ENCODE assay signal across 17 cellular contexts in genomic region chr18:715626-716025, GRCh38. TPM values are rescaled to one million over a fixed set of nuclear protein-coding genes. Genes with fewer than 3 reads are reported as not detected.
DNase-seq lines count a peak whose midpoint lies in the region; ATAC-seq, FAIRE-seq and TF ChIP-seq lines count a peak whose summit lies in the region.
"Had no signal": no experiment of that assay in that cellular context is flagged by ENCODE, and none has a peak within 500 bp of the region (broad histone marks: within the 10 kb centered on the region; RNA-seq: fewer than 3 reads in every experiment).

No MANE protein-coding gene starts in this region.

- H3K9ac ChIP-seq in GM12878 (ENCODE audit: control insufficient read depth, insufficient read depth, low read length) (no peak overlapping the region), trophoblast cell (ENCODE audit: low read length) (no peak overlapping the region)
- H3K9ac ChIP-seq: BLaER1 had no signal

- H3K4me3 ChIP-seq in GM12878, result no peak overlapping the region
- no peak overlapping the region for H3K4me3 ChIP-seq in trophoblast cell (ENCODE audit: low read depth, low read length)
- no peak overlapping the region for H3K4me3 ChIP-seq in psoas muscle
- H3K4me3 ChIP-seq: BLaER1, dorsolateral prefrontal cortex, hepatocyte, K562, lung, PC-9 had no signal

- no peak overlapping the region for H2AK5ac ChIP-seq in trophoblast cell (ENCODE audit: low read length)

- H3K4me2 ChIP-seq in GM12878 (ENCODE audit: control insufficient read depth, insufficient read depth) (no peak overlapping the region), trophoblast cell (ENCODE audit: low read length) (no peak overlapping the region)
- H3K4me2 ChIP-seq: BLaER1, hepatocyte, PC-9 had no signal

- no peak for TF ChIP-seq RAD21 in GM12878 (IDR thresholded peaks at IDR 0.05; ENCODE audit: insufficient read depth, low read depth, low read length)

- RAD21 ChIA-PET in GM12878 (lab: Charles Lee; ENCODE audit: unreplicated experiment), result interaction anchor here (1.8 kb wide), 1 partner anchor 115 kb away, joined by 9 read pairs; no protein-coding TSS in a partner anchor

- no peaks in the 10 kb centered on the region for H3K9me3 Mint-ChIP-seq in activated CD4-positive, alpha-beta T cell treated with anti-CD3 and anti-CD28 coated beads, Interleukin-2, amount 10 ng/mL, durations not matched to agents 7 days and 5 days
- no peaks in the 10 kb centered on the region for H3K9me3 Mint-ChIP-seq in natural killer cell treated with Interleukin-12 subunit alpha and Interleukin-12 subunit beta and Interleukin-15 and Interleukin-18, amount 100 ng/mL, for 72 hours

- H2BK120ac ChIP-seq in trophoblast cell (ENCODE audit: insufficient read depth, low read length, poor library complexity), result no peak overlapping the region

- H4K12ac ChIP-seq in trophoblast cell (ENCODE audit: low read depth, low read length), result no peak overlapping the region

- TF ChIP-seq CTCF in GM12878 (IDR thresholded peaks at IDR 0.05 in 2 of 3, conservative IDR thresholded peaks at IDR 0.05 in 1 of 3; ENCODE audit: control insufficient read depth in 2 of 3, extremely low read depth in 1 of 3, insufficient read depth in 1 of 3, low read depth in 3 of 3, low read length in 3 of 3), result no peak
- no peak for TF ChIP-seq CTCF in psoas muscle (IDR thresholded peaks at IDR 0.05)

- peaks cover 2% of the 10 kb centered on the region for H3K36me3 Mint-ChIP-seq in activated CD4-positive, alpha-beta T cell treated with anti-CD3 and anti-CD28 coated beads, Interleukin-2, amount 10 ng/mL, durations not matched to agents 7 days and 5 days (ENCODE audit: low read depth)
- peaks cover 5% of the 10 kb centered on the region for H3K36me3 Mint-ChIP-seq in natural killer cell treated with Interleukin-12 subunit alpha and Interleukin-12 subunit beta and Interleukin-15 and Interleukin-18, amount 100 ng/mL, for 72 hours

- H3K4me1 ChIP-seq in GM12878 (ENCODE audit: control insufficient read depth, insufficient read depth, low read length), result no peaks in the 10 kb centered on the region; the same call in 1 of the 2 replicates
- peaks cover 4 to 6% of the 10 kb centered on the region in 2 experiments for H3K4me1 ChIP-seq in trophoblast cell (ENCODE audit: control insufficient read depth in 1 of 2, insufficient read depth in 2 of 2, low read length in 2 of 2)
- no peaks in the 10 kb centered on the region for H3K4me1 ChIP-seq in psoas muscle

- DNase-seq in activated CD4-positive, alpha-beta T cell treated with anti-CD3 and anti-CD28 coated beads for 48 hours, result peak; percentile 16
- no peak for DNase-seq in activated CD4-positive, alpha-beta T cell treated with anti-CD3 and anti-CD28 coated beads, Interleukin-2, amount 10 ng/mL, durations not matched to agents 7 days and 5 days
- DNase-seq in HCEC 1CT (peak; percentile 88), GM12878 (ENCODE audit: low read depth, low spot score) (no peak), COLO668 (lab: John Stamatoyannopoulos, UW; ENCODE audit: unreplicated experiment) (no peak), trophoblast cell (no peak), psoas muscle (no peak)
- no peak for DNase-seq in natural killer cell treated with Interleukin-12 subunit alpha and Interleukin-12 subunit beta and Interleukin-15 and Interleukin-18, amount 100 ng/mL, for 72 hours (ENCODE audit: low spot score)
- DNase-seq: dorsolateral prefrontal cortex; NCI-H2107; PC-9; stimulated activated CD4-positive, alpha-beta T cell treated with anti-CD3 and anti-CD28 coated beads, Interleukin-2, amount 100 ng/mL, for 48 hours; substantia nigra had no signal

- H3K4me1 Mint-ChIP-seq in activated CD4-positive, alpha-beta T cell treated with anti-CD3 and anti-CD28 coated beads, Interleukin-2, amount 10 ng/mL, durations not matched to agents 7 days and 5 days, result peaks cover 17% of the 10 kb centered on the region
- H3K4me1 Mint-ChIP-seq in natural killer cell treated with Interleukin-12 subunit alpha and Interleukin-12 subunit beta and Interleukin-15 and Interleukin-18, amount 100 ng/mL, for 72 hours (ENCODE audit: low read depth in 2 of 2), result peaks cover 23 to 33% of the 10 kb centered on the region in 2 donors

- H3K79me2 ChIP-seq in GM12878 (ENCODE audit: control insufficient read depth, insufficient read depth, low read length) (peaks cover 10% of the 10 kb centered on the region), trophoblast cell (ENCODE audit: control insufficient read depth, insufficient read depth, low read length, poor library complexity) (peaks cover 7% of the 10 kb centered on the region)

- H4K91ac ChIP-seq in trophoblast cell (ENCODE audit: low read depth, low read length), result no peak overlapping the region

- 4% methylated on average over 1 of the region's 1 CpG for WGBS in GM12878 (ENCODE audit: insufficient coverage, insufficient replicate concordance, low lambda C conversion rate, missing lambda C conversion rate)
- WGBS in trophoblast cell (ENCODE audit: extremely low coverage, insufficient coverage, insufficient read length), result no CpG with 5 or more reads among the region's 1 CpG
- 26 to 65% (median 47%) methylated on average over 1 of the region's 1 CpG for WGBS in psoas muscle, 3 donors

- H3K27me3 ChIP-seq in GM12878 (replicated peaks in 1 of 2; ENCODE audit: control insufficient read depth in 2 of 2, insufficient read depth in 2 of 2, low read length in 1 of 2), result no peaks in the 10 kb centered on the region
- no peaks in the 10 kb centered on the region for H3K27me3 ChIP-seq in trophoblast cell (ENCODE audit: insufficient read depth, low read length)
- no peaks in the 10 kb centered on the region for H3K27me3 ChIP-seq in psoas muscle (ENCODE audit: insufficient read depth in 3 of 3, low read length in 2 of 3)
- H3K27me3 ChIP-seq: hepatocyte had no signal

- intact Hi-C loops in GM12878 (cut with micrococcal nuclease; ENCODE audit: unreplicated experiment), result loop anchor here (10.0 kb wide), 1 partner anchor 91 kb away; no protein-coding TSS in a partner anchor
- intact Hi-C loops in psoas muscle (cut with DNase I), result no loop called here

- H3K27me3 Mint-ChIP-seq in activated CD4-positive, alpha-beta T cell treated with anti-CD3 and anti-CD28 coated beads, Interleukin-2, amount 10 ng/mL, durations not matched to agents 7 days and 5 days, result no peaks in the 10 kb centered on the region
- no peaks in the 10 kb centered on the region for H3K27me3 Mint-ChIP-seq in natural killer cell treated with Interleukin-12 subunit alpha and Interleukin-12 subunit beta and Interleukin-15 and Interleukin-18, amount 100 ng/mL, for 72 hours

- H3K9me3 ChIP-seq in GM12878 (replicated peaks; ENCODE audit: control insufficient read depth, insufficient read depth, low read length) (no peaks in the 10 kb centered on the region), trophoblast cell (ENCODE audit: insufficient read depth, low read depth, low read length) (no peaks in the 10 kb centered on the region), psoas muscle (no peaks in the 10 kb centered on the region)

- H3K18ac ChIP-seq in trophoblast cell (ENCODE audit: low read length), result no peak overlapping the region

- CTCF ChIA-PET in activated CD4-positive, alpha-beta T cell treated with anti-CD3 and anti-CD28 coated beads, Interleukin-2, amount 10 ng/mL, durations not matched to agents 7 days and 5 days (lab: Charles Lee), result interaction anchor here (0.6 to 2.0 kb wide), 8 partner anchors 34 to 118 kb away, joined by 3 to 7 read pairs (median 4); no protein-coding TSS in a partner anchor
- CTCF ChIA-PET in GM12878 (lab: Yijun Ruan, JAX), result interaction anchor here (0.9 to 2.0 kb wide), 7 partner anchors 10 to 124 kb away, joined by 3 to 9 read pairs (median 4); no protein-coding TSS in a partner anchor

- ATAC-seq in GM12878 (peak; percentile 29; the same call in 1 of the 3 replicates), psoas muscle (no peak)
- ATAC-seq in natural killer cell treated with Interleukin-12 subunit alpha and Interleukin-12 subunit beta and Interleukin-15 and Interleukin-18, amount 100 ng/mL, for 72 hours, result peak in 1 of 2 donors; percentile 67
- ATAC-seq: K562 had no signal

- H3K4ac ChIP-seq in trophoblast cell (ENCODE audit: low read depth, low read length), result no peak overlapping the region

- in situ Hi-C loops in GM12878 (cut with MboI), result no loop called here

- H3K23ac ChIP-seq in trophoblast cell (ENCODE audit: low read length), result no peak overlapping the region

- POLR2A ChIA-PET in activated CD4-positive, alpha-beta T cell treated with anti-CD3 and anti-CD28 coated beads, Interleukin-2, amount 10 ng/mL, durations not matched to agents 7 days and 5 days (lab: Charles Lee), result no interaction called here
- POLR2A ChIA-PET in GM12878 (lab: Charles Lee), result no interaction called here

- H2BK12ac ChIP-seq in trophoblast cell (ENCODE audit: low read length), result no peak overlapping the region

- no TSS peak for BruUV-seq in GM12878 (replicated peaks; lab: Mats Ljungman, UMichigan)

- TF ChIP-seq EP300 in GM12878 (IDR thresholded peaks at IDR 0.05; ENCODE audit: borderline replicate concordance in 1 of 2, control insufficient read depth in 1 of 2, low read depth in 2 of 2, low read length in 2 of 2), result no peak

- H2AFZ ChIP-seq in GM12878 (ENCODE audit: control insufficient read depth, low read depth, low read length), result no peak overlapping the region
- H2AFZ ChIP-seq in trophoblast cell (ENCODE audit: insufficient read depth, low read length, poor library complexity), result no peak overlapping the region
- H2AFZ ChIP-seq: hepatocyte, PC-9 had no signal

- no peak overlapping the region for H3K4me3 Mint-ChIP-seq in activated CD4-positive, alpha-beta T cell treated with anti-CD3 and anti-CD28 coated beads, Interleukin-2, amount 10 ng/mL, durations not matched to agents 7 days and 5 days
- H3K4me3 Mint-ChIP-seq in natural killer cell treated with Interleukin-12 subunit alpha and Interleukin-12 subunit beta and Interleukin-15 and Interleukin-18, amount 100 ng/mL, for 72 hours, result peak overlapping the region; percentile 72

- SMC1A ChIA-PET in GM12878 (lab: Charles Lee; ENCODE audit: uncharacterized antibody, unreplicated experiment), result interaction anchor here (0.7 to 2.3 kb wide), 7 partner anchors 12 to 115 kb away, joined by 3 to 8 read pairs (median 3); no protein-coding TSS in a partner anchor

- no peak overlapping the region for H4K8ac ChIP-seq in trophoblast cell (ENCODE audit: low read depth, low read length)

- H4K20me1 ChIP-seq in GM12878 (ENCODE audit: control insufficient read depth, insufficient read depth), result no peaks in the 10 kb centered on the region
- H4K20me1 ChIP-seq: BLaER1 had no signal

- H3K27ac ChIP-seq in GM12878 (ENCODE audit: control insufficient read depth, insufficient read depth) (no peak overlapping the region), trophoblast cell (ENCODE audit: low read depth, low read length) (no peak overlapping the region), psoas muscle (no peak overlapping the region)
- H3K27ac ChIP-seq: BLaER1, dorsolateral prefrontal cortex, hepatocyte, PC-9 had no signal

- no peak for FAIRE-seq in GM12878 (lab: Jason Lieb, UNC)

- H3K27ac Mint-ChIP-seq in activated CD4-positive, alpha-beta T cell treated with anti-CD3 and anti-CD28 coated beads, Interleukin-2, amount 10 ng/mL, durations not matched to agents 7 days and 5 days, result no peak overlapping the region
- H3K27ac Mint-ChIP-seq in natural killer cell treated with Interleukin-12 subunit alpha and Interleukin-12 subunit beta and Interleukin-15 and Interleukin-18, amount 100 ng/mL, for 72 hours, result peak overlapping the region; percentile 53 to 94

- no peak overlapping the region for H3K14ac ChIP-seq in trophoblast cell (ENCODE audit: low read length)

- no peak for TF ChIP-seq POLR2A in GM12878 (IDR thresholded peaks at IDR 0.05; ENCODE audit: low read depth, low read length)

- peaks cover 10% of the 10 kb centered on the region for H3K79me1 ChIP-seq in trophoblast cell (ENCODE audit: low read length)

- no peaks in the 10 kb centered on the region for H3K36me3 ChIP-seq in GM12878 (ENCODE audit: control insufficient read depth in 2 of 2, insufficient read depth in 2 of 2, low read length in 1 of 2)
- H3K36me3 ChIP-seq in trophoblast cell (ENCODE audit: control insufficient read depth in 1 of 2, insufficient read depth in 2 of 2, low read length in 2 of 2), result peaks cover 2 to 3% of the 10 kb centered on the region in 2 experiments
- H3K36me3 ChIP-seq in psoas muscle (ENCODE audit: insufficient read depth in 1 of 2, low read depth in 1 of 2), result no peaks in the 10 kb centered on the region
- H3K36me3 ChIP-seq: BLaER1 had no signal

- no peak overlapping the region for H2BK5ac ChIP-seq in trophoblast cell (ENCODE audit: low read depth, low read length, poor library complexity)

RNA-seq across cellular contexts. Expression of gene ENOSF1, which starts 3.2 kb away (rescaled TPM):
- total RNA-seq in activated CD4-positive, alpha-beta T cell treated with anti-CD3 and anti-CD28 coated beads, Interleukin-2, amount 10 ng/mL, durations not matched to agents 7 days and 5 days, result 10 to 100 TPM; 67.2 to 70.3 TPM
- total RNA-seq in GM12878 (2013; cell fraction: nucleolus; rRNA removed), result 0.86 and 0.88 TPM in 2 replicates
- total RNA-seq in GM12878 (2014; rRNA removed) (26.3 and 28.9 TPM in 2 replicates), GM12878 (2014; rRNA removed; fragmentation: Illumina TruSeq; extraction: Trizol) (23.5 and 26.2 TPM in 2 replicates), GM12878 (2021) (40.0 and 43.3 TPM in 2 replicates), psoas muscle (10 to 100 TPM in 3 of 4 donors, 1 to 10 TPM in 1; 5.2 to 27.2 (median 10.3) TPM)
- 21.1 TPM for polyA plus RNA-seq in GM12878 (2011; ENCODE audit: low read depth)
- polyA plus RNA-seq in GM12878 (2011; rRNA removed) (27.6 and 30.7 TPM in 2 replicates), GM12878 (2014; fragmentation: Illumina TruSeq; extraction: Trizol) (40.0 and 43.5 TPM in 2 replicates), GM12878 (2014; fragmentation: Nextera tagmentation; extraction: Ambion mirVana) (10 to 100 TPM; 12.5 to 13.3 TPM), GM12878 (2014; rRNA removed) (30.4 and 31.3 TPM in 2 replicates), GM12878 (2016; fragmentation: Nextera tagmentation; extraction: Ambion mirVana) (10 to 100 TPM; 41.6 to 42.3 TPM), psoas muscle (1 to 10 TPM; 5.1 to 6.1 (median 5.1) TPM)
- 23.2 and 23.7 TPM in 2 replicates for polyA plus RNA-seq in GM12878 (2011; cell fraction: cytosol; rRNA removed)
- 113 and 114 TPM in 2 replicates for polyA plus RNA-seq in GM12878 (2011; cell fraction: nucleus; rRNA removed)
- polyA plus RNA-seq in GM12878 (2012), result 25.9 and 32.1 TPM in 2 replicates
- polyA minus RNA-seq in GM12878 (2011; rRNA and poly(A)+ RNA removed), result 38.4 and 54.2 TPM in 2 replicates
- 16.7 and 19.4 TPM in 2 replicates for polyA minus RNA-seq in GM12878 (2011; cell fraction: cytosol; rRNA and poly(A)+ RNA removed)
- 41.5 and 64.3 TPM in 2 replicates for polyA minus RNA-seq in GM12878 (2011; cell fraction: nucleus; rRNA and poly(A)+ RNA removed)
- 100 to 1,000 TPM in 1 of 2 donors, 10 to 100 TPM in 1; 48.7 to 187 TPM for total RNA-seq in natural killer cell treated with Interleukin-12 subunit alpha and Interleukin-12 subunit beta and Interleukin-15 and Interleukin-18, amount 100 ng/mL, for 72 hours
- 7.4 and 8.1 TPM in 2 replicates for polyA plus RNA-seq in trophoblast cell (2013)

RNA-seq across cellular contexts. Expression of gene TYMS, which starts 58.2 kb away (rescaled TPM):
- total RNA-seq in activated CD4-positive, alpha-beta T cell treated with anti-CD3 and anti-CD28 coated beads, Interleukin-2, amount 10 ng/mL, durations not matched to agents 7 days and 5 days, result 100 to 1,000 TPM; 421 to 478 TPM
- 16.5 and 22.8 TPM in 2 replicates for total RNA-seq in GM12878 (2013; cell fraction: nucleolus; rRNA removed)
- total RNA-seq in GM12878 (2014; rRNA removed) (65.8 and 74.4 TPM in 2 replicates), GM12878 (2014; rRNA removed; fragmentation: Illumina TruSeq; extraction: Trizol) (34.8 and 38.6 TPM in 2 replicates), GM12878 (2021) (219 and 224 TPM in 2 replicates), psoas muscle (under 1 TPM in 3 of 4 donors, not detected in 1; 0.26 to 0.65 (median 0.32) TPM)
- polyA plus RNA-seq in GM12878 (2011; ENCODE audit: low read depth), result 146 TPM
- polyA plus RNA-seq in GM12878 (2011; rRNA removed) (221 and 263 TPM in 2 replicates), GM12878 (2014; fragmentation: Illumina TruSeq; extraction: Trizol) (250 and 297 TPM in 2 replicates), GM12878 (2014; fragmentation: Nextera tagmentation; extraction: Ambion mirVana) (100 to 1,000 TPM; 157 to 197 TPM), GM12878 (2014; rRNA removed) (200 and 218 TPM in 2 replicates), GM12878 (2016; fragmentation: Nextera tagmentation; extraction: Ambion mirVana) (100 to 1,000 TPM; 516 to 524 TPM), psoas muscle (under 1 TPM; 0.25 to 0.49 (median 0.31) TPM)
- 355 and 416 TPM in 2 replicates for polyA plus RNA-seq in GM12878 (2011; cell fraction: cytosol; rRNA removed)
- 161 and 172 TPM in 2 replicates for polyA plus RNA-seq in GM12878 (2011; cell fraction: nucleus; rRNA removed)
- polyA plus RNA-seq in GM12878 (2012), result 162 and 194 TPM in 2 replicates
- polyA minus RNA-seq in GM12878 (2011; rRNA and poly(A)+ RNA removed), result 294 and 415 TPM in 2 replicates
- 127 and 151 TPM in 2 replicates for polyA minus RNA-seq in GM12878 (2011; cell fraction: cytosol; rRNA and poly(A)+ RNA removed)
- polyA minus RNA-seq in GM12878 (2011; cell fraction: nucleus; rRNA and poly(A)+ RNA removed), result 39.3 and 69.0 TPM in 2 replicates
- 100 to 1,000 TPM; 180 to 276 TPM for total RNA-seq in natural killer cell treated with Interleukin-12 subunit alpha and Interleukin-12 subunit beta and Interleukin-15 and Interleukin-18, amount 100 ng/mL, for 72 hours
- 79.9 and 81.7 TPM in 2 replicates for polyA plus RNA-seq in trophoblast cell (2013)

Comparison
In these comparisons a context has a peak if more than half of its experiments do, and no peak if none do; other contexts are left out.
1. DNase-seq: peak in activated CD4-positive, alpha-beta T cell treated with anti-CD3 and anti-CD28 coated beads for 48 hours (single experiment) and HCEC 1CT (single experiment); none in activated CD4-positive, alpha-beta T cell treated with anti-CD3 and anti-CD28 coated beads, Interleukin-2, amount 10 ng/mL, durations not matched to agents 7 days and 5 days (single experiment), GM12878 (single experiment), natural killer cell treated with Interleukin-12 subunit alpha and Interleukin-12 subunit beta and Interleukin-15 and Interleukin-18, amount 100 ng/mL, for 72 hours (single experiment), COLO668 (single experiment), trophoblast cell (0 of 2) and psoas muscle (0 of 2).
2. RNA of gene TYMS, which starts 58.2 kb away (total RNA-seq): 421 to 478 TPM in activated CD4-positive, alpha-beta T cell treated with anti-CD3 and anti-CD28 coated beads, Interleukin-2, amount 10 ng/mL, durations not matched to agents 7 days and 5 days, 180 to 276 TPM in natural killer cell treated with Interleukin-12 subunit alpha and Interleukin-12 subunit beta and Interleukin-15 and Interleukin-18, amount 100 ng/mL, for 72 hours and 16.5 to 224 TPM in GM12878; 0.26 to 0.65 TPM in psoas muscle; every median in the first group is over 10 times any median in the second.